ENCODE assay signal across 13 cellular contexts in the genomic region with DNA sequence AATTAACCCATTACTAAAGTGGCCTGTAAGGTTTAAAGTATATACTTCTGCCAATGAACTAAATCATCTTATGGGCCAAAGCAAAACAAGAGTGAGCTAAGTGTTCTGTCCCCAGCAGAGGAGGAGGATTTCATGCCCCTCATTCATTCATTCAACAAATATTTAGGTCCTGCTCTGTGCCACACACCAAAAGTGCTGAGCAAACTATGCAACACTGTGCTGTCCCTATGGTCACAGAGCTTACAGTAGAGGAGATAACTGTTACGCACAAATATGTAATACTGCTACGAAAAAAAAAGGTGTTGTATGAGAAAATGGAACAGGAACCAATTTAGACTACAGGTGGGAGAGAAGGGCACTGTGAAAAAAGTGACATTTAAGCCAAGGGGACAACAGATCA. TPM values are rescaled to one million over a fixed set of nuclear protein-coding genes. Genes with fewer than 3 reads are reported as not detected.
DNase-seq lines count a peak whose midpoint lies in the region; ATAC-seq and TF ChIP-seq lines count a peak whose summit lies in the region.
"Had no signal": no experiment of that assay in that cellular context is flagged by ENCODE, and none has a peak within 500 bp of the region (broad histone marks: within the 10 kb centered on the region; RNA-seq: fewer than 3 reads in every experiment).

No MANE protein-coding gene starts in this region.

- no peaks in the 10 kb centered on the region for H3K4me1 ChIP-seq in Panc1 (ENCODE audit: control insufficient read depth, insufficient read depth, low read length)

- peaks cover 14% of the 10 kb centered on the region for H3K36me3 Mint-ChIP-seq in activated naive CD4-positive, alpha-beta T cell treated with anti-CD3 and anti-CD28 coated beads, Interleukin-2, amount 10 ng/mL, durations not matched to agents 7 days and 5 days

- H3K9me3 Mint-ChIP-seq in activated naive CD4-positive, alpha-beta T cell treated with anti-CD3 and anti-CD28 coated beads, Interleukin-2, amount 10 ng/mL, durations not matched to agents 7 days and 5 days, result no peaks in the 10 kb centered on the region
- no peaks in the 10 kb centered on the region for H3K9me3 Mint-ChIP-seq in stimulated activated naive CD8-positive, alpha-beta T cell treated with anti-CD3 and anti-CD28 coated beads, Interleukin-15, amount 100 ng/mL, for 72 hours

- no peaks in the 10 kb centered on the region for H3K27me3 Mint-ChIP-seq in activated naive CD4-positive, alpha-beta T cell treated with anti-CD3 and anti-CD28 coated beads, Interleukin-2, amount 10 ng/mL, durations not matched to agents 7 days and 5 days
- H3K27me3 Mint-ChIP-seq in stimulated activated naive CD8-positive, alpha-beta T cell treated with anti-CD3 and anti-CD28 coated beads, Interleukin-15, amount 100 ng/mL, for 72 hours, result no peaks in the 10 kb centered on the region

- H3K27ac ChIP-seq in Panc1 (ENCODE audit: low read length), result no peak overlapping the region

- intact Hi-C loops in Panc1 (cut with micrococcal nuclease; ENCODE audit: unreplicated experiment), result no loop called here

- H3K27ac Mint-ChIP-seq in activated naive CD4-positive, alpha-beta T cell treated with anti-CD3 and anti-CD28 coated beads, Interleukin-2, amount 10 ng/mL, durations not matched to agents 7 days and 5 days, result no peak overlapping the region
- H3K27ac Mint-ChIP-seq in stimulated activated naive CD8-positive, alpha-beta T cell treated with anti-CD3 and anti-CD28 coated beads, Interleukin-15, amount 100 ng/mL, for 72 hours, result no peak overlapping the region

- in situ Hi-C loops in Panc1 (cut with HindIII; ENCODE audit: low pct_unique_long_range_greater_than_20kb, low sequenced_read_pairs), result no loop called here

- DNase-seq in activated naive CD4-positive, alpha-beta T cell treated with anti-CD3 and anti-CD28 coated beads, Interleukin-2, amount 10 ng/mL, durations not matched to agents 7 days and 5 days, result no peak
- no peak for DNase-seq in activated naive CD4-positive, alpha-beta T cell treated with Interleukin-2 at 50 U/mL for 16 hours
- no peak for DNase-seq in Panc1 (ENCODE audit: low read depth, low spot score)
- no peak for DNase-seq in foreskin fibroblast
- no peak for DNase-seq in stimulated activated naive CD8-positive, alpha-beta T cell treated with anti-CD3 and anti-CD28 coated beads, Interleukin-15, amount 100 ng/mL, for 72 hours
- DNase-seq in UCSD-AML1 (lab: John Stamatoyannopoulos, UW; ENCODE audit: unreplicated experiment), result no peak
- no peak for DNase-seq in NCI-H82 (lab: John Stamatoyannopoulos, UW)
- DNase-seq: activated CD8-positive, alpha-beta memory T cell treated with anti-CD3 and anti-CD28 coated beads, Interleukin-2, amount 50 U/mL, for 4 hours; effector memory CD4-positive, alpha-beta T cell; NCI-H1092 treated with DMSO at 0.1 percent for 48 hours; RPMI8226; upper lobe of left lung had no signal

- H3K27me3 ChIP-seq in Panc1 (ENCODE audit: control insufficient read depth, insufficient read depth, low read length), result no peaks in the 10 kb centered on the region
- H3K27me3 ChIP-seq: upper lobe of left lung had no signal

- H3K36me3 ChIP-seq in Panc1 (ENCODE audit: control insufficient read depth, insufficient read depth, low read length), result no peaks in the 10 kb centered on the region
- H3K36me3 ChIP-seq: upper lobe of left lung had no signal

- H3K4me3 Mint-ChIP-seq in activated naive CD4-positive, alpha-beta T cell treated with anti-CD3 and anti-CD28 coated beads, Interleukin-2, amount 10 ng/mL, durations not matched to agents 7 days and 5 days, result peak overlapping the region; percentile 82
- H3K4me3 Mint-ChIP-seq in stimulated activated naive CD8-positive, alpha-beta T cell treated with anti-CD3 and anti-CD28 coated beads, Interleukin-15, amount 100 ng/mL, for 72 hours, result peak overlapping the region; percentile 85 to 87

- H3K4me3 ChIP-seq in Panc1 (ENCODE audit: low read depth in 2 of 2, low read length in 2 of 2) (peak overlapping the region; percentile 54 to 55), foreskin fibroblast (ENCODE audit: low read depth in 1 of 2, low read length in 2 of 2) (peak overlapping the region; percentile 51 to 55)

- no peaks in the 10 kb centered on the region for H3K9me3 ChIP-seq in Panc1 (ENCODE audit: control insufficient read depth, insufficient read depth, low read depth, low read length)

- CTCF ChIA-PET in activated naive CD4-positive, alpha-beta T cell treated with anti-CD3 and anti-CD28 coated beads, Interleukin-2, amount 10 ng/mL, durations not matched to agents 7 days and 5 days (lab: Charles Lee), result interaction anchor here (0.6 to 2.3 kb wide), 5 partner anchors 29 to 142 kb away, joined by 3 to 8 read pairs (median 3); no protein-coding TSS in a partner anchor
- CTCF ChIA-PET in Panc1 (lab: Charles Lee), result no interaction called here

- BruUV-seq in Panc1 (replicated peaks; lab: Mats Ljungman, UMichigan), result no TSS peak

- TF ChIP-seq CTCF in Panc1 (IDR thresholded peaks at IDR 0.05) (no peak), foreskin fibroblast (IDR thresholded peaks at IDR 0.05; ENCODE audit: low read depth, low read length) (no peak)

- POLR2A ChIA-PET in Panc1 (lab: Charles Lee), result no interaction called here

- ATAC-seq in Panc1 (no peak), GM21717 (IDR thresholded peaks at IDR 0.05; ENCODE audit: unreplicated experiment) (no peak)
- ATAC-seq in stimulated activated naive CD8-positive, alpha-beta T cell treated with anti-CD3 and anti-CD28 coated beads, Interleukin-15, amount 100 ng/mL, for 72 hours, result no peak

- peaks cover 49% of the 10 kb centered on the region for H3K4me1 Mint-ChIP-seq in activated naive CD4-positive, alpha-beta T cell treated with anti-CD3 and anti-CD28 coated beads, Interleukin-2, amount 10 ng/mL, durations not matched to agents 7 days and 5 days
- H3K4me1 Mint-ChIP-seq in stimulated activated naive CD8-positive, alpha-beta T cell treated with anti-CD3 and anti-CD28 coated beads, Interleukin-15, amount 100 ng/mL, for 72 hours, result peaks cover 72% of the 10 kb centered on the region

RNA-seq across cellular contexts. Expression of gene SH3KBP1, which starts 1.7 kb away (rescaled TPM):
- 34.6 TPM for total RNA-seq in Panc1 (2021; ENCODE audit: unreplicated experiment)
- 32.0 TPM for polyA plus RNA-seq in Panc1 (2012; ENCODE audit: insufficient read length)
